In the genomic region with DNA sequence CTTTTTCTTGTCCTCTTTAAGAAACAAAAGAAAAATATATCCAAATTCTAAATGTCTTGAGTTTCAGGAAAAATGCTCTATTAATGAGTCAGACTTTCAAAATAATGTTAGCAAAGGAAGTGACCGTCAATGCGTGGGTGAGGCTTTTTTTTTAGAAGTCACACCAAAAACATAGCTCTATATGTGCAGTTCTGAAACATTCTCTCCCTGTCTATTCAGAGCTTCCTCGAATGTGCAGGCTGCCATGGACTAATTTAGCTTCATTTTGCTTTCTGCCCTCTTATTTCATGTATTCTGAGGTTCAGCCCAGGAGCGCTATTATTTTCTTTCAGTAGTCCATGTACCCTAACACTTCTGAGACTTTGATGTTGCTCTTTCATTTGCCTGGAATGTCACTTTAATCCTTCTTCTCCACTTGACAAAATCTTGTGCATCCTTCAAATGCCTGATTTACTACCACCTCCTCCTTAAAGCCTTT, we compare ENCODE assay signal across 8 cellular contexts.
DNase-seq lines count a peak whose midpoint lies in the region; ATAC-seq and TF ChIP-seq lines count a peak whose summit lies in the region.

No MANE protein-coding gene starts in this region.

- H3K9me3 Mint-ChIP-seq in nephron progenitor cell: peaks cover 4% of the 10 kb centered on the region

- no peaks in the 10 kb centered on the region for H3K4me1 Mint-ChIP-seq in nephron progenitor cell

- peak; percentile 17 for DNase-seq in stimulated activated CD8-positive, alpha-beta memory T cell treated with anti-CD3 and anti-CD28 coated beads, Interleukin-4, amount 100 ng/mL, for 24 hours (ENCODE audit: low read depth)
- no peak for DNase-seq in stimulated activated CD8-positive, alpha-beta memory T cell treated with anti-CD3 and anti-CD28 coated beads, Interleukin-4, amount 100 ng/mL, for 48 hours
- DNase-seq in HS-27A (ENCODE audit: low read depth): peak; percentile 38
- DNase-seq in epidermal melanocyte (ENCODE audit: insufficient read length, low spot score): peak; percentile 16
- no peak for DNase-seq in UCSD-AML1 (lab: John Stamatoyannopoulos, UW; ENCODE audit: unreplicated experiment)
- no peak for DNase-seq in nephron progenitor cell
- DNase-seq in central memory CD4-positive, alpha-beta T cell: no peak

- no peak for TF ChIP-seq CTCF in nephron progenitor cell (IDR thresholded peaks at IDR 0.05)

- ATAC-seq in HG02571 (IDR thresholded peaks at IDR 0.05; ENCODE audit: unreplicated experiment): no peak

- H3K27me3 Mint-ChIP-seq in nephron progenitor cell (ENCODE audit: low read depth, poor library complexity): peaks cover 2% of the 10 kb centered on the region

- H3K4me3 Mint-ChIP-seq in nephron progenitor cell: no peak overlapping the region

- no peaks in the 10 kb centered on the region for H3K36me3 Mint-ChIP-seq in nephron progenitor cell (ENCODE audit: low read depth)

- no peak overlapping the region for H3K27ac Mint-ChIP-seq in nephron progenitor cell

Comparison
In these comparisons a context has a peak if more than half of its experiments do, and no peak if none do; other contexts are left out.
1. DNase-seq: peak in stimulated activated CD8-positive, alpha-beta memory T cell treated with anti-CD3 and anti-CD28 coated beads, Interleukin-4, amount 100 ng/mL, for 24 hours (single experiment), HS-27A (single experiment) and epidermal melanocyte (single experiment); none in stimulated activated CD8-positive, alpha-beta memory T cell treated with anti-CD3 and anti-CD28 coated beads, Interleukin-4, amount 100 ng/mL, for 48 hours (single experiment), UCSD-AML1 (single experiment), nephron progenitor cell (single experiment) and central memory CD4-positive, alpha-beta T cell (single experiment).